ENCODE assay signal across 25 cellular contexts in the genomic region with DNA sequence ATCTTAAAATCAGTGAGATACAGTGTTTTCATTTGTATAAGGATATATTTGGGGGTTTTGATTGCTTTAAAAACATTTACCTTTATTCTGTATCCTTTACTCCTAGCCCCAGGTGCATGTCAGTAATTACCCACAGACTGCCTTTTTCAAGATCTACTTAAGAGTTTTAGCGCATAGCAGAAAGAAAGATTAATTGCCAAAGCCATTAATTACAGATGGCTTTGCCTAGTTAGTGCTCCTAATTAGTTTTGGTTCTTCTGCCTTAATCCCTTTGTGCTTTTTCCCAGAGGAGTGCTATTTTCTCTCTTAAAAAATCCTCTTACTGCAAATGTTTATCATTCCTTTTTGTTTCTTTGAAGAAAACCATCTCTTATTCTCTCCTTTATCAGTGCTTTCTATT.
"Had no signal": no experiment of that assay in that cellular context is flagged by ENCODE, and none has a peak within 500 bp of the region (broad histone marks: within the 10 kb centered on the region; RNA-seq: fewer than 3 reads in every experiment).

No MANE protein-coding gene starts in this region.

- H3K9me3 Mint-ChIP-seq: activated naive CD4-positive, alpha-beta T cell treated with anti-CD3 and anti-CD28 coated beads for 36 hours; activated T-cell treated with anti-CD3 and anti-CD28 coated beads, Interleukin-2, amount 50 U/mL, for 24 hours; WTC11 had no signal

- H3K36me3 ChIP-seq: brain microvascular endothelial cell had no signal

- FAIRE-seq: colon had no signal

- ATAC-seq: activated CD8-positive, alpha-beta T cell treated with anti-CD3 and anti-CD28 coated beads, Interleukin-2, amount 10 ng/mL, durations not matched to agents 7 days and 5 days; T-helper 17 cell; WTC11 had no signal

- H3K4me3 Mint-ChIP-seq: activated CD8-positive, alpha-beta T cell treated with anti-CD3 and anti-CD28 coated beads, Interleukin-2, amount 10 ng/mL, durations not matched to agents 7 days and 5 days; activated naive CD4-positive, alpha-beta T cell treated with anti-CD3 and anti-CD28 coated beads for 36 hours; activated naive CD8-positive, alpha-beta T cell; activated T-cell treated with anti-CD3 and anti-CD28 coated beads, Interleukin-2, amount 50 U/mL, for 24 hours; T-helper 17 cell; WTC11 had no signal

- H3K27me3 ChIP-seq: brain microvascular endothelial cell had no signal

- H3K27ac Mint-ChIP-seq: activated CD8-positive, alpha-beta T cell treated with anti-CD3 and anti-CD28 coated beads, Interleukin-2, amount 10 ng/mL, durations not matched to agents 7 days and 5 days; activated naive CD4-positive, alpha-beta T cell treated with anti-CD3 and anti-CD28 coated beads for 36 hours; activated naive CD8-positive, alpha-beta T cell; activated T-cell treated with anti-CD3 and anti-CD28 coated beads, Interleukin-2, amount 50 U/mL, for 24 hours; T-helper 17 cell; WTC11 had no signal

- H2AFZ ChIP-seq: PC-9 had no signal

- DNase-seq: activated CD4-positive, alpha-beta T cell treated with anti-CD3 and anti-CD28 coated beads for 48 hours; activated CD4-positive, alpha-beta T cell treated with anti-CD3 and anti-CD28 coated beads, Interleukin-2, amount 50 U/mL, for 4 hours; activated CD4-positive, CD25-positive, alpha-beta regulatory T cell treated with anti-CD3 and anti-CD28 coated beads, Interleukin-2, amount 50 U/mL, for 72 hours; activated CD8-positive, alpha-beta T cell treated with anti-CD3 and anti-CD28 coated beads, Interleukin-2, amount 10 ng/mL, durations not matched to agents 7 days and 5 days; activated effector memory CD4-positive, alpha-beta T cell treated with anti-CD3 and anti-CD28 coated beads, Interleukin-2, amount 50 U/mL, for 16 hours; activated naive CD4-positive, alpha-beta T cell treated with anti-CD3 and anti-CD28 coated beads for 36 hours; activated T-cell treated with anti-CD3 and anti-CD28 coated beads, Interleukin-2, amount 50 U/mL, for 24 hours; amygdala; brain microvascular endothelial cell; cerebellar nuclear complex; IMR-90; KG1; NCI-H1048; NCI-H1436; NCI-H187; NCI-H2081; NCI-H510A treated with DMSO at 0.1 percent for 48 hours; NCI-H774; PC-9; SHP77 treated with DMSO at 0.1 percent for 48 hours; T-helper 17 cell; T-helper 9 cell had no signal

- H3K4me3 ChIP-seq: PC-9 had no signal

- H3K4me1 Mint-ChIP-seq: T-helper 17 cell, WTC11 had no signal

- H3K27ac ChIP-seq: brain microvascular endothelial cell, PC-9 had no signal

- H3K4me2 ChIP-seq: PC-9 had no signal

- H3K27me3 Mint-ChIP-seq: activated naive CD8-positive, alpha-beta T cell; activated T-cell treated with anti-CD3 and anti-CD28 coated beads, Interleukin-2, amount 50 U/mL, for 24 hours; T-helper 17 cell had no signal
